In genomic region chr21:42108554-42108885, GRCh38 we compare ENCODE assay signal across 19 cellular contexts. TPM values are rescaled to one million over a fixed set of nuclear protein-coding genes. Genes with fewer than 3 reads are reported as not detected.
DNase-seq lines count a peak whose midpoint lies in the region; ATAC-seq and TF ChIP-seq lines count a peak whose summit lies in the region.
"Had no signal": no experiment of that assay in that cellular context is flagged by ENCODE, and none has a peak within 500 bp of the region (broad histone marks: within the 10 kb centered on the region; RNA-seq: fewer than 3 reads in every experiment).

No MANE protein-coding gene starts in this region.

- POLR2A ChIA-PET in CD8-positive, alpha-beta memory T cell (lab: Charles Lee), result interaction anchor here (1.4 to 1.5 kb wide), 2 partner anchors 46 to 99 kb away, joined by 8 to 13 read pairs; partner anchors contain the start of gene ZBTB21
- POLR2A ChIA-PET in activated B cell treated with CpG ODN at 0.5 μM for 24 hours (lab: Charles Lee), result interaction anchor here (0.6 to 3.5 kb wide), 7 partner anchors 8 to 747 kb away, joined by 3 to 20 read pairs (median 4); partner anchors contain the start of genes MX2, PRDM15 and ZBTB21
- POLR2A ChIA-PET in MCF 10A (lab: Yijun Ruan, JAX), result interaction anchor here (1.2 to 2.1 kb wide), 2 partner anchors 11 to 13 kb away, joined by 4 to 9 read pairs; no protein-coding TSS in a partner anchor

- H3K36me3 Mint-ChIP-seq in CD8-positive, alpha-beta memory T cell, result no peaks in the 10 kb centered on the region
- H3K36me3 Mint-ChIP-seq in activated B cell treated with CpG ODN at 0.5 μM for 24 hours (ENCODE audit: low read depth) (no peaks in the 10 kb centered on the region), MCF 10A (ENCODE audit: insufficient read depth, unreplicated experiment) (no peaks in the 10 kb centered on the region)
- H3K36me3 Mint-ChIP-seq: activated naive CD4-positive, alpha-beta T cell treated with anti-CD3 and anti-CD28 coated beads, Interleukin-2, amount 10 ng/mL, durations not matched to agents 7 days and 5 days; CD4-positive, CD25-positive, alpha-beta regulatory T cell; natural killer cell; WTC11 had no signal

- H3K27me3 Mint-ChIP-seq in CD8-positive, alpha-beta memory T cell, result peaks cover 4 to 17% of the 10 kb centered on the region in 2 donors
- H3K27me3 Mint-ChIP-seq in activated B cell treated with CpG ODN at 0.5 μM for 24 hours, result no peaks in the 10 kb centered on the region
- H3K27me3 Mint-ChIP-seq in MCF 10A (ENCODE audit: insufficient read depth, unreplicated experiment), result peaks cover 16% of the 10 kb centered on the region
- H3K27me3 Mint-ChIP-seq: activated T-cell treated with anti-CD3 and anti-CD28 coated beads, Interleukin-2, amount 50 U/mL, for 24 hours had no signal

- intact Hi-C loops in activated B cell treated with CpG ODN at 0.5 μM for 24 hours (cut with micrococcal nuclease) (loop anchor here (1.0 to 2.0 kb wide), 2 partner anchors 46 to 97 kb away; no protein-coding TSS in a partner anchor), MCF 10A (cut with micrococcal nuclease) (no loop called here)

- H3K4me1 ChIP-seq in CD8-positive, alpha-beta memory T cell (ENCODE audit: insufficient read depth, low read length), result peaks cover 16% of the 10 kb centered on the region
- H3K4me1 ChIP-seq in osteoblast (ENCODE audit: insufficient read depth, low read length) (peaks cover 7% of the 10 kb centered on the region), SJCRH30 (peaks cover 8% of the 10 kb centered on the region)
- H3K4me1 ChIP-seq: parathyroid adenoma had no signal

- H3K79me2 ChIP-seq in osteoblast (ENCODE audit: insufficient read depth, low read length), result no peaks in the 10 kb centered on the region
- H3K79me2 ChIP-seq: parathyroid adenoma had no signal

- peaks cover 4 to 6% (median 5%) of the 10 kb centered on the region in 3 donors for H3K4me1 Mint-ChIP-seq in CD8-positive, alpha-beta memory T cell
- H3K4me1 Mint-ChIP-seq in activated B cell treated with CpG ODN at 0.5 μM for 24 hours (peaks cover 28% of the 10 kb centered on the region), MCF 10A (ENCODE audit: insufficient read depth, unreplicated experiment) (peaks cover 3% of the 10 kb centered on the region)
- H3K4me1 Mint-ChIP-seq: natural killer cell had no signal

- no peaks in the 10 kb centered on the region for H3K9me3 Mint-ChIP-seq in CD8-positive, alpha-beta memory T cell
- H3K9me3 Mint-ChIP-seq in activated B cell treated with CpG ODN at 0.5 μM for 24 hours (no peaks in the 10 kb centered on the region), MCF 10A (ENCODE audit: unreplicated experiment) (no peaks in the 10 kb centered on the region)
- H3K9me3 Mint-ChIP-seq: activated naive CD4-positive, alpha-beta T cell treated with anti-CD3 and anti-CD28 coated beads, Interleukin-2, amount 10 ng/mL, durations not matched to agents 7 days and 5 days; activated T-cell treated with anti-CD3 and anti-CD28 coated beads, Interleukin-2, amount 50 U/mL, for 24 hours; CD4-positive, CD25-positive, alpha-beta regulatory T cell; natural killer cell; WTC11 had no signal

- no peak overlapping the region for H2AFZ ChIP-seq in osteoblast (ENCODE audit: low read length)

- no peaks in the 10 kb centered on the region for H3K9me3 ChIP-seq in CD8-positive, alpha-beta memory T cell (ENCODE audit: low read length)
- H3K9me3 ChIP-seq in osteoblast (ENCODE audit: low read depth, low read length) (no peaks in the 10 kb centered on the region), SJCRH30 (replicated peaks) (no peaks in the 10 kb centered on the region)
- H3K9me3 ChIP-seq: esophagus muscularis mucosa, gastrocnemius medialis, transverse colon had no signal

- no peak overlapping the region for H3K27ac Mint-ChIP-seq in CD8-positive, alpha-beta memory T cell
- H3K27ac Mint-ChIP-seq in activated B cell treated with CpG ODN at 0.5 μM for 24 hours (peak overlapping the region; percentile 53), MCF 10A (ENCODE audit: low read depth, unreplicated experiment) (no peak overlapping the region)
- H3K27ac Mint-ChIP-seq: activated T-cell treated with anti-CD3 and anti-CD28 coated beads, Interleukin-2, amount 50 U/mL, for 24 hours; natural killer cell; WTC11 had no signal

- ATAC-seq in activated B cell treated with CpG ODN at 0.5 μM for 24 hours (ENCODE audit: low read depth), result peak; percentile 5

- H3K4me3 Mint-ChIP-seq in CD8-positive, alpha-beta memory T cell, result no peak overlapping the region
- H3K4me3 Mint-ChIP-seq in activated B cell treated with CpG ODN at 0.5 μM for 24 hours, result peak overlapping the region; percentile 65
- H3K4me3 Mint-ChIP-seq in MCF 10A (ENCODE audit: unreplicated experiment), result no peak overlapping the region
- H3K4me3 Mint-ChIP-seq: natural killer cell, WTC11 had no signal

- CTCF ChIA-PET in CD8-positive, alpha-beta memory T cell (lab: Charles Lee), result interaction anchor here (0.7 to 5.0 kb wide), 33 partner anchors 9 to 824 kb away, joined by 3 to 52 read pairs (median 5); partner anchors contain the start of gene ZBTB21
- CTCF ChIA-PET in activated B cell treated with CpG ODN at 0.5 μM for 24 hours (lab: Charles Lee) (interaction anchor here (0.6 to 2.6 kb wide), 21 partner anchors 9 to 825 kb away, joined by 3 to 27 read pairs (median 5); partner anchors contain the start of genes PRDM15 and ZBTB21), MCF 10A (lab: Yijun Ruan, JAX) (interaction anchor here (0.6 to 2.9 kb wide), 22 partner anchors 9 to 825 kb away, joined by 3 to 28 read pairs (median 4); partner anchors contain the start of gene ZBTB21)

- TF ChIP-seq CTCF in HL-60 (IDR thresholded peaks at IDR 0.05; ENCODE audit: insufficient read depth, low read length) (no peak), activated B cell treated with CpG ODN at 0.5 μM for 24 hours (IDR thresholded peaks at IDR 0.05) (no peak), osteoblast (IDR thresholded peaks at IDR 0.05; ENCODE audit: extremely low read depth, low read depth, low read length) (no peak), MCF 10A (IDR thresholded peaks at IDR 0.05; ENCODE audit: unreplicated experiment) (no peak)

- no peaks in the 10 kb centered on the region for H4K20me1 ChIP-seq in osteoblast (ENCODE audit: insufficient read depth, low read length)

- BruUV-seq in MCF 10A (replicated peaks; lab: Mats Ljungman, UMichigan), result no TSS peak

- no peak for DNase-seq in CD8-positive, alpha-beta memory T cell
- DNase-seq in HL-60 (ENCODE audit: low read depth in 1 of 2, low spot score in 1 of 2) (no peak), activated B cell treated with CpG ODN at 0.5 μM for 24 hours (no peak), osteoblast (ENCODE audit: insufficient read length, low spot score, missing footprints) (peak; percentile 59), SJCRH30 (no peak), MCF 10A (ENCODE audit: unreplicated experiment) (no peak), NCI-H69 (lab: John Stamatoyannopoulos, UW) (no peak)
- no peak for DNase-seq in stimulated activated CD8-positive, alpha-beta memory T cell treated with anti-CD3 and anti-CD28 coated beads, Interleukin-4, amount 100 ng/mL, for 48 hours
- DNase-seq: natural killer cell had no signal

- H3K4me3 ChIP-seq in CD8-positive, alpha-beta memory T cell (ENCODE audit: low read length), result peak overlapping the region; percentile 23
- H3K4me3 ChIP-seq in HL-60 (replicated peaks; ENCODE audit: insufficient read depth, low read length) (no peak overlapping the region), osteoblast (ENCODE audit: insufficient read depth, low read length) (no peak overlapping the region), SJCRH30 (no peak overlapping the region)
- H3K4me3 ChIP-seq: esophagus muscularis mucosa, gastrocnemius medialis, SK-N-MC, transverse colon had no signal

- H3K36me3 ChIP-seq in CD8-positive, alpha-beta memory T cell (ENCODE audit: insufficient read depth, low read length), result no peaks in the 10 kb centered on the region
- H3K36me3 ChIP-seq in osteoblast (ENCODE audit: insufficient read depth, low read length) (no peaks in the 10 kb centered on the region), SJCRH30 (no peaks in the 10 kb centered on the region)
- H3K36me3 ChIP-seq: esophagus muscularis mucosa, gastrocnemius medialis, transverse colon had no signal

- peaks cover 6% of the 10 kb centered on the region for H3K27me3 ChIP-seq in CD8-positive, alpha-beta memory T cell (ENCODE audit: insufficient read depth, low read length, poor library complexity, severe bottlenecking)
- H3K27me3 ChIP-seq in HL-60 (ENCODE audit: insufficient read depth, poor library complexity, severe bottlenecking) (no peaks in the 10 kb centered on the region), osteoblast (ENCODE audit: insufficient read depth, low read length) (peaks cover 8% of the 10 kb centered on the region), SJCRH30 (peaks cover 4% of the 10 kb centered on the region; the same call in 1 of the 2 replicates)
- H3K27me3 ChIP-seq: transverse colon had no signal

- H3K27ac ChIP-seq in CD8-positive, alpha-beta memory T cell (ENCODE audit: low read depth, low read length), result no peak overlapping the region
- peak overlapping the region; percentile 43; the same call in 1 of the 2 replicates for H3K27ac ChIP-seq in HL-60 (replicated peaks)
- H3K27ac ChIP-seq in osteoblast (ENCODE audit: low read depth, low read length), result no peak overlapping the region
- no peak overlapping the region for H3K27ac ChIP-seq in SJCRH30
- H3K27ac ChIP-seq: esophagus muscularis mucosa, parathyroid adenoma, SK-N-MC had no signal

- no peak overlapping the region for H3K4me2 ChIP-seq in osteoblast (ENCODE audit: insufficient read depth, low read length)

RNA-seq across cellular contexts. Expression of gene UMODL1, which starts 37.4 kb away (rescaled TPM):
- under 1 TPM in 1 of 2 experiments, not detected in 1; 0.07 TPM for total RNA-seq in CD8-positive, alpha-beta memory T cell
- polyA plus RNA-seq in CD8-positive, alpha-beta memory T cell, result not detected
- 0.04 TPM in 1 of 2 replicates, not detected in the other for total RNA-seq in activated B cell treated with CpG ODN at 0.5 μM for 24 hours
- total RNA-seq in osteoblast, result under 0.01 TPM in 1 of 2 replicates, not detected in the other
- 0.30 and 0.79 TPM in 2 replicates for total RNA-seq in SJCRH30 (2014; rRNA removed; shearing (Covaris generic))
- total RNA-seq in MCF 10A (2022), result not detected in 2 replicates
- total RNA-seq: sciatic nerve, WTC11 had no signal
